ENCODE assay signal across 8 cellular contexts in genomic region chr10:118508863-118509262, GRCh38.
"Had no signal": no experiment of that assay in that cellular context is flagged by ENCODE, and none has a peak within 500 bp of the region (broad histone marks: within the 10 kb centered on the region; RNA-seq: fewer than 3 reads in every experiment).

No MANE protein-coding gene starts in this region.

- FAIRE-seq: H1, H54, HepG2 had no signal

- H3K36me3 Mint-ChIP-seq: IgD-negative memory B cell had no signal

- H3K4me2 ChIP-seq: GM23338 had no signal

- H3K27ac Mint-ChIP-seq: GM23338, H9, IgD-negative memory B cell had no signal

- H3K27ac ChIP-seq: HL-60 had no signal

- H3K9me3 Mint-ChIP-seq: GM23338, H9, IgD-negative memory B cell had no signal

- H3K27me3 Mint-ChIP-seq: IgD-negative memory B cell had no signal

- ATAC-seq: GM23338, HepG2 had no signal

- H2AFZ ChIP-seq: GM23338 had no signal

- DNase-seq: H9, HCEC 1CT had no signal

- H3K4me3 ChIP-seq: GM23338 had no signal

- H3K4me3 Mint-ChIP-seq: GM23338, H9, IgD-negative memory B cell had no signal
